In genomic region chr1:211192227-211192626, GRCh38 we compare ENCODE assay signal across 30 cellular contexts. TPM values are rescaled to one million over a fixed set of nuclear protein-coding genes. Genes with fewer than 3 reads are reported as not detected.
"Had no signal": no experiment of that assay in that cellular context is flagged by ENCODE, and none has a peak within 500 bp of the region (broad histone marks: within the 10 kb centered on the region; RNA-seq: fewer than 3 reads in every experiment).

No MANE protein-coding gene starts in this region.

- H3K36me3 Mint-ChIP-seq: immature natural killer cell had no signal

- H3K4me1 Mint-ChIP-seq: immature natural killer cell, nephron, neural crest cell had no signal

- ATAC-seq: left colon; left lung; lower lobe of right lung; naive thymus-derived CD8-positive, alpha-beta T cell; psoas muscle; right lobe of liver; stimulated activated naive B cell treated with anti-CD40 and anti-IgM and Interleukin-4, amounts not matched to agents 10 μg/mL and 1 μg/mL and 100 μg/mL, for 72 hours; stimulated activated naive CD8-positive, alpha-beta T cell treated with anti-CD3 and anti-CD28 coated beads, Interleukin-15, Interleukin-2, amounts not matched to agents 100 U/mL and 50 U/mL, for 24 hours had no signal

- H3K4me3 Mint-ChIP-seq: immature natural killer cell; naive thymus-derived CD8-positive, alpha-beta T cell; nephron; neural crest cell; stimulated activated naive B cell treated with anti-CD40 and anti-IgM and Interleukin-4, amounts not matched to agents 10 μg/mL and 1 μg/mL and 100 μg/mL, for 72 hours had no signal

- H3K4me3 ChIP-seq: left lung, lower lobe of right lung, psoas muscle, right lobe of liver, smooth muscle cell, stomach, testis, thyroid gland, transverse colon, upper lobe of left lung, vagina had no signal

- DNase-seq: hypothalamus; immature natural killer cell; kidney; left colon; left lung; lower lobe of right lung; mammary epithelial cell; mesenchymal stem cell; naive thymus-derived CD8-positive, alpha-beta T cell; nucleus accumbens; psoas muscle; right lobe of liver; stimulated activated CD4-positive, alpha-beta T cell treated with anti-CD3 and anti-CD28 coated beads, Interleukin-1b, Interleukin-23, amount 100 ng/mL, for 48 hours; stimulated activated CD4-positive, alpha-beta T cell treated with anti-CD3 and anti-CD28 coated beads, Interleukin-2, amount 100 ng/mL, for 48 hours; stimulated activated CD4-positive, alpha-beta T cell treated with anti-CD3 and anti-CD28 coated beads, Interleukin-4, amount 100 ng/mL, for 4 hours; stimulated activated CD8-positive, alpha-beta memory T cell treated with anti-CD3 and anti-CD28 coated beads, Interleukin-4, amount 100 ng/mL, for 48 hours; stimulated activated naive B cell treated with anti-CD40 and anti-IgM and Interleukin-4, amounts not matched to agents 10 μg/mL and 1 μg/mL and 100 μg/mL, for 72 hours; stimulated activated naive CD8-positive, alpha-beta T cell treated with anti-CD3 and anti-CD28 coated beads, Interleukin-15, Interleukin-2, amounts not matched to agents 100 U/mL and 50 U/mL, for 24 hours; stomach; testis; thyroid gland; transverse colon; upper lobe of left lung had no signal

- H3K27ac ChIP-seq: left lung, lower lobe of right lung, parathyroid adenoma, psoas muscle, right lobe of liver, stomach, testis, thyroid gland, transverse colon, upper lobe of left lung, vagina had no signal

- H3K27me3 ChIP-seq: left lung, right lobe of liver, testis, thyroid gland, transverse colon, upper lobe of left lung, vagina had no signal

- H3K27ac Mint-ChIP-seq: naive thymus-derived CD8-positive, alpha-beta T cell; nephron; stimulated activated naive B cell treated with anti-CD40 and anti-IgM and Interleukin-4, amounts not matched to agents 10 μg/mL and 1 μg/mL and 100 μg/mL, for 72 hours had no signal

- H3K36me3 ChIP-seq: left lung, lower lobe of right lung, right lobe of liver, stomach, thyroid gland, transverse colon, upper lobe of left lung, vagina had no signal

- H3K4me1 ChIP-seq: left lung, lower lobe of right lung, parathyroid adenoma, psoas muscle, right lobe of liver, stomach, testis, thyroid gland, transverse colon, upper lobe of left lung, vagina had no signal

- FAIRE-seq: islet of Langerhans, kidney had no signal

- H3K9me3 ChIP-seq: lower lobe of right lung, psoas muscle, right lobe of liver, testis, thyroid gland, transverse colon, upper lobe of left lung, vagina had no signal

RNA-seq across cellular contexts. Expression of gene KCNH1, which starts 58.3 kb away (rescaled TPM):
- total RNA-seq: liver; lower lobe of right lung; mammary epithelial cell; naive thymus-derived CD8-positive, alpha-beta T cell; right lobe of liver had no signal
